ENCODE assay signal across 8 cellular contexts in genomic region chr2:88690591-88691338, GRCh38. TPM values are rescaled to one million over a fixed set of nuclear protein-coding genes. Genes with fewer than 3 reads are reported as not detected.
A peak's percentile ranks its signal among the peaks of the same experiment; 100 is the strongest.
DNase-seq lines count a peak whose midpoint lies in the region; ATAC-seq and TF ChIP-seq lines count a peak whose summit lies in the region.

No MANE protein-coding gene starts in this region.

- H3K4me2 ChIP-seq in DOHH2 (ENCODE audit: low read length) = peak overlapping the region; percentile 84

- ATAC-seq in GM21619 (IDR thresholded peaks at IDR 0.05; ENCODE audit: unreplicated experiment) (peak; percentile 3), gastroesophageal sphincter (no peak), psoas muscle (peak in 2 of 4 donors; percentile 11 to 31)

- H3K4me1 ChIP-seq in DOHH2 (ENCODE audit: control insufficient read depth, low read length) (peaks cover 41% of the 10 kb centered on the region), gastroesophageal sphincter (peaks cover 0 to 33% (median 7%) of the 10 kb centered on the region in 3 donors), psoas muscle (peaks cover 43% of the 10 kb centered on the region)

- no peaks in the 10 kb centered on the region for H3F3A ChIP-seq in DOHH2 (ENCODE audit: control insufficient read depth, insufficient read depth)

- 0 out of 2 replicates have a peak, but pooled peaks cover 2% of the 10 kb centered on the region for H3K36me3 ChIP-seq in DOHH2 (ENCODE audit: control insufficient read depth, low read length)
- H3K36me3 ChIP-seq in gastroesophageal sphincter = no peaks in the 10 kb centered on the region
- H3K36me3 ChIP-seq in psoas muscle (ENCODE audit: insufficient read depth in 1 of 2, low read depth in 1 of 2) = peaks cover 0 to 11% of the 10 kb centered on the region in 2 donors

- whole genome bisulfite sequencing in gastroesophageal sphincter (ENCODE audit: low coverage in 1 of 2), 2 donors = 45 to 60% methylated on average over 12 to 17 of the region's 20 CpGs
- 36 to 37% (median 36%) methylated on average over 20 of the region's 20 CpGs for WGBS in psoas muscle, 3 donors

- no peak for TF ChIP-seq EP300 in gastroesophageal sphincter (IDR thresholded peaks at IDR 0.05)

- H3K4me3 ChIP-seq in DOHH2 (ENCODE audit: low read length) (peak overlapping the region; percentile 88), gastroesophageal sphincter (peak overlapping the region; percentile 63 to 67), psoas muscle (peak overlapping the region; percentile 80)

- peaks cover 22% of the 10 kb centered on the region; the same call in 1 of the 2 replicates for H3K9me3 ChIP-seq in DOHH2 (ENCODE audit: control insufficient read depth, insufficient read depth, low read length)
- no peaks in the 10 kb centered on the region for H3K9me3 ChIP-seq in gastroesophageal sphincter
- H3K9me3 ChIP-seq in psoas muscle = no peaks in the 10 kb centered on the region

- no peaks in the 10 kb centered on the region for H3K9me2 ChIP-seq in DOHH2 (replicated peaks; ENCODE audit: control insufficient read depth, low read length)

- H4K20me1 ChIP-seq in DOHH2 (ENCODE audit: control insufficient read depth, insufficient read depth, low read depth, low read length) = no peaks in the 10 kb centered on the region

- intact Hi-C loops in psoas muscle (cut with DNase I) = loop anchor here in 1 of 2 donors (5.0 kb wide), 1 partner anchor 47 kb away; no protein-coding TSS in a partner anchor

- no peak for TF ChIP-seq POLR2A in gastroesophageal sphincter (IDR thresholded peaks at IDR 0.05)

- peak; percentile 10 for TF ChIP-seq CTCF in DOHH2 (IDR thresholded peaks at IDR 0.05; ENCODE audit: low read depth, low read length, poor library complexity, severe bottlenecking)
- TF ChIP-seq CTCF in gastroesophageal sphincter (IDR thresholded peaks at IDR 0.05) = peak in 1 of 4 experiments; percentile 17
- TF ChIP-seq CTCF in psoas muscle (IDR thresholded peaks at IDR 0.05) = no peak

- H3K27ac ChIP-seq in DOHH2 (ENCODE audit: low read depth, low read length) = peak overlapping the region; percentile 38; the same call in 1 of the 2 replicates
- peak overlapping the region; percentile 26 to 93 (median 82) for H3K27ac ChIP-seq in gastroesophageal sphincter
- peak overlapping the region; percentile 87 for H3K27ac ChIP-seq in psoas muscle

- DNase-seq in NAMALWA (ENCODE audit: low spot score) (peak; percentile 70), activated T-cell treated with anti-CD3 and anti-CD28 coated beads for 48 hours (ENCODE audit: low read depth) (peak; percentile 30), psoas muscle (peak; percentile 41 to 61), islet precursor cell (no peak), inferior parietal cortex (ENCODE audit: extremely low spot score) (no peak)

- no peaks in the 10 kb centered on the region for H3K27me3 ChIP-seq in DOHH2 (ENCODE audit: control insufficient read depth, low read length)
- H3K27me3 ChIP-seq in gastroesophageal sphincter = no peaks in the 10 kb centered on the region
- no peaks in the 10 kb centered on the region for H3K27me3 ChIP-seq in psoas muscle (ENCODE audit: insufficient read depth in 3 of 3, low read length in 2 of 3)

- peaks cover 56% of the 10 kb centered on the region for H3K79me2 ChIP-seq in DOHH2 (ENCODE audit: control insufficient read depth, low read length)

RNA-seq across cellular contexts. Expression of gene RPIA, which starts 0.7 kb away (rescaled TPM):
- total RNA-seq in gastroesophageal sphincter (1 to 10 TPM; 4.4 to 7.7 (median 6.6) TPM), psoas muscle (10 to 100 TPM; 14.1 to 22.5 (median 20.1) TPM)
- 10 to 100 TPM; 18.2 to 45.6 (median 34.6) TPM for polyA plus RNA-seq in psoas muscle

Comparison
In these comparisons a context has a peak if more than half of its experiments do, and no peak if none do; other contexts are left out.
1. DNase-seq: peak in NAMALWA (single experiment), activated T-cell treated with anti-CD3 and anti-CD28 coated beads for 48 hours (single experiment) and psoas muscle (2 of 2); none in islet precursor cell (single experiment) and inferior parietal cortex (single experiment).
2. Peak in every context shown above with its lines, with median percentiles within 50 percentile points of each other: H3K27ac ChIP-seq and H3K4me3 ChIP-seq.